26 cellular contexts compared by ENCODE assay signal in genomic region chr9:87099383-87099782, GRCh38.
A peak's percentile ranks its signal among the peaks of the same experiment; 100 is the strongest.
DNase-seq lines count a peak whose midpoint lies in the region; ATAC-seq and TF ChIP-seq lines count a peak whose summit lies in the region.
"Had no signal": no experiment of that assay in that cellular context is flagged by ENCODE, and none has a peak within 500 bp of the region (broad histone marks: within the 10 kb centered on the region; RNA-seq: fewer than 3 reads in every experiment).

No MANE protein-coding gene starts in this region.

- H3K36me3 Mint-ChIP-seq in MCF 10A (ENCODE audit: insufficient read depth, unreplicated experiment), result no peaks in the 10 kb centered on the region
- H3K36me3 Mint-ChIP-seq: CD14-positive monocyte; CD8-positive, alpha-beta memory T cell had no signal

- no peak overlapping the region for H2AK5ac ChIP-seq in neuronal stem cell (ENCODE audit: low read depth, low read length)

- H3K27ac Mint-ChIP-seq in MCF 10A (ENCODE audit: low read depth, unreplicated experiment), result no peak overlapping the region
- H3K27ac Mint-ChIP-seq: CD14-positive monocyte; CD8-positive, alpha-beta memory T cell had no signal

- no peak overlapping the region for H3K18ac ChIP-seq in neuronal stem cell (ENCODE audit: low read length)

- CTCF ChIA-PET in MCF 10A (lab: Yijun Ruan, JAX), result interaction anchor here (0.6 to 1.3 kb wide), 4 partner anchors 87 to 564 kb away, joined by 3 to 4 read pairs (median 3); no protein-coding TSS in a partner anchor

- no peaks in the 10 kb centered on the region for H3K9me3 ChIP-seq in breast epithelium
- H3K9me3 ChIP-seq in RWPE2 (ENCODE audit: severe bottlenecking), result no peaks in the 10 kb centered on the region
- no peaks in the 10 kb centered on the region for H3K9me3 ChIP-seq in gastrocnemius medialis
- H3K9me3 ChIP-seq in neuronal stem cell (replicated peaks in 1 of 2; ENCODE audit: control insufficient read depth in 2 of 2, insufficient read depth in 1 of 2, low read depth in 1 of 2, low read length in 2 of 2), result no peaks in the 10 kb centered on the region
- H3K9me3 ChIP-seq: BE2C, MG63 had no signal

- POLR2A ChIA-PET in MCF 10A (lab: Yijun Ruan, JAX), result interaction anchor here (0.7 to 1.7 kb wide), 6 partner anchors 8 to 290 kb away, joined by 3 to 10 read pairs (median 3); partner anchors contain the start of gene GAS1

- intact Hi-C loops in MCF 10A (cut with micrococcal nuclease) (no loop called here), breast epithelium (cut with DNase I; ENCODE audit: low total_unique reads) (no loop called here), gastrocnemius medialis (cut with DNase I; ENCODE audit: low total_unique reads) (no loop called here)

- no peaks in the 10 kb centered on the region for H3K79me1 ChIP-seq in neuronal stem cell (ENCODE audit: low read depth, low read length)

- TF ChIP-seq CTCF in MCF 10A (IDR thresholded peaks at IDR 0.05; ENCODE audit: unreplicated experiment), result no peak
- TF ChIP-seq CTCF in breast epithelium (IDR thresholded peaks at IDR 0.05), result no peak
- no peak for TF ChIP-seq CTCF in RWPE2 (IDR thresholded peaks at IDR 0.05; ENCODE audit: poor library complexity, severe bottlenecking)
- no peak for TF ChIP-seq CTCF in fibroblast of villous mesenchyme (IDR thresholded peaks at IDR 0.05; ENCODE audit: insufficient read depth, low read depth, low read length)
- TF ChIP-seq CTCF in gastrocnemius medialis (IDR thresholded peaks at IDR 0.05 in 4 of 5, conservative IDR thresholded peaks at IDR 0.05 in 1 of 5), result no peak

- H2BK12ac ChIP-seq in neuronal stem cell (ENCODE audit: low read length), result no peak overlapping the region

- WGBS in neuronal stem cell (ENCODE audit: extremely low coverage in 2 of 2, insufficient read length in 2 of 2, insufficient replicate concordance in 1 of 2), 2 donors, result no CpG with 5 or more reads among the region's 1 CpG

- no peaks in the 10 kb centered on the region for H3K27me3 Mint-ChIP-seq in MCF 10A (ENCODE audit: insufficient read depth, unreplicated experiment)

- no peaks in the 10 kb centered on the region for H3K36me3 ChIP-seq in breast epithelium
- H3K36me3 ChIP-seq in RWPE2 (ENCODE audit: low read depth), result no peaks in the 10 kb centered on the region
- no peaks in the 10 kb centered on the region for H3K36me3 ChIP-seq in gastrocnemius medialis
- no peaks in the 10 kb centered on the region for H3K36me3 ChIP-seq in neuronal stem cell (replicated peaks in 1 of 2; ENCODE audit: control insufficient read depth in 2 of 2, insufficient read depth in 2 of 2, low read length in 2 of 2)
- H3K36me3 ChIP-seq: BE2C, MG63 had no signal

- no peak overlapping the region for H2BK15ac ChIP-seq in neuronal stem cell (ENCODE audit: low read length)

- H3K4ac ChIP-seq in neuronal stem cell (ENCODE audit: low read length), result no peak overlapping the region

- in situ Hi-C loops in gastrocnemius medialis (cut with MboI; ENCODE audit: low sequenced_read_pairs in 4 of 4), result no loop called here

- H3K4me3 ChIP-seq in breast epithelium (no peak overlapping the region), RWPE2 (ENCODE audit: severe bottlenecking) (no peak overlapping the region), fibroblast of villous mesenchyme (ENCODE audit: low read depth, low read length) (no peak overlapping the region), gastrocnemius medialis (no peak overlapping the region), neuronal stem cell (ENCODE audit: low read length in 2 of 2) (no peak overlapping the region)
- H3K4me3 ChIP-seq: K562, MG63 had no signal

- H3K9me3 Mint-ChIP-seq in MCF 10A (ENCODE audit: unreplicated experiment), result no peaks in the 10 kb centered on the region

- no peak overlapping the region for H3K23ac ChIP-seq in neuronal stem cell (ENCODE audit: low read depth, low read length, poor library complexity)

- no peaks in the 10 kb centered on the region for H3K4me1 ChIP-seq in breast epithelium
- no peaks in the 10 kb centered on the region for H3K4me1 ChIP-seq in RWPE2 (ENCODE audit: insufficient read depth, poor library complexity, severe bottlenecking)
- peaks cover 3 to 4% of the 10 kb centered on the region in 2 donors for H3K4me1 ChIP-seq in gastrocnemius medialis
- peaks cover 0 to 3% of the 10 kb centered on the region in 2 donors for H3K4me1 ChIP-seq in neuronal stem cell (ENCODE audit: control insufficient read depth in 2 of 2, insufficient read depth in 1 of 2, low read depth in 1 of 2, low read length in 2 of 2)
- H3K4me1 ChIP-seq: BE2C had no signal

- no TSS peak for BruUV-seq in MCF 10A (replicated peaks; lab: Mats Ljungman, UMichigan)

- H3K27ac ChIP-seq in breast epithelium (no peak overlapping the region), RWPE2 (ENCODE audit: poor library complexity, severe bottlenecking) (no peak overlapping the region), gastrocnemius medialis (no peak overlapping the region), neuronal stem cell (replicated peaks; ENCODE audit: low read length) (no peak overlapping the region)
- H3K27ac ChIP-seq: 22Rv1 had no signal

- no peak overlapping the region for H3K4me2 ChIP-seq in neuronal stem cell (ENCODE audit: insufficient read depth, low read length, poor library complexity, severe bottlenecking)

- no peak overlapping the region for H3K14ac ChIP-seq in neuronal stem cell (ENCODE audit: low read length)

- DNase-seq in MCF 10A (ENCODE audit: unreplicated experiment) (peak; percentile 60), breast epithelium (ENCODE audit: low spot score in 2 of 2) (no peak), RWPE2 (ENCODE audit: low spot score) (no peak), fibroblast of villous mesenchyme (ENCODE audit: low read depth) (peak; percentile 69), gastrocnemius medialis (no peak), neuronal stem cell (ENCODE audit: low spot score) (no peak), NCI-H2107 (lab: John Stamatoyannopoulos, UW) (no peak)
- DNase-seq: BE2C; CD8-positive, alpha-beta memory T cell; DMS 273 treated with DMSO at 0.1 percent for 48 hours; DND-41; Kasumi-1; MG63; NCI-H1105 treated with DMSO at 0.1 percent for 48 hours; NCI-H146; NCI-H1930; NCI-H446 treated with DMSO at 0.1 percent for 48 hours; NCI-H526; NCI-H82; NK-92 treated with Interleukin-12 subunit alpha and Interleukin-12 subunit beta, amount 100 ng/mL, for 24 hours; PC-3; SHP77 had no signal

- peak; percentile 40; the same call in 1 of the 3 replicates for ATAC-seq in RWPE2 (ENCODE audit: low read depth)
- ATAC-seq in gastrocnemius medialis, result peak; percentile 64 to 70
- no peak for ATAC-seq in GM18519 (IDR thresholded peaks at IDR 0.05; ENCODE audit: low FRiP score, unreplicated experiment)
- ATAC-seq: K562, PC-3 had no signal

- no peak overlapping the region for H2AFZ ChIP-seq in neuronal stem cell (ENCODE audit: low read length)

- no peak overlapping the region for H2BK120ac ChIP-seq in neuronal stem cell (ENCODE audit: low read depth, low read length)

- H4K8ac ChIP-seq in neuronal stem cell (ENCODE audit: low read depth, low read length), result no peak overlapping the region

- peaks cover 12% of the 10 kb centered on the region for H3K4me1 Mint-ChIP-seq in MCF 10A (ENCODE audit: insufficient read depth, unreplicated experiment)
- H3K4me1 Mint-ChIP-seq: CD14-positive monocyte; CD8-positive, alpha-beta memory T cell had no signal

- no peak overlapping the region for H3K9ac ChIP-seq in neuronal stem cell (ENCODE audit: low read depth, low read length, poor library complexity)

- H4K91ac ChIP-seq in neuronal stem cell (ENCODE audit: low read depth, low read length, poor library complexity), result no peak overlapping the region

- no peak overlapping the region for H2BK5ac ChIP-seq in neuronal stem cell (ENCODE audit: low read length)

- no peaks in the 10 kb centered on the region for H3K27me3 ChIP-seq in breast epithelium
- no peaks in the 10 kb centered on the region for H3K27me3 ChIP-seq in RWPE2 (ENCODE audit: insufficient read depth, poor library complexity, severe bottlenecking)
- no peaks in the 10 kb centered on the region for H3K27me3 ChIP-seq in gastrocnemius medialis
- H3K27me3 ChIP-seq in neuronal stem cell (ENCODE audit: control insufficient read depth in 3 of 3, insufficient read depth in 3 of 3, low read depth in 1 of 3, low read length in 3 of 3), result no peaks in the 10 kb centered on the region
- H3K27me3 ChIP-seq: BE2C, MG63 had no signal

- no peak overlapping the region for H3K4me3 Mint-ChIP-seq in MCF 10A (ENCODE audit: unreplicated experiment)
- H3K4me3 Mint-ChIP-seq: CD14-positive monocyte; CD8-positive, alpha-beta memory T cell had no signal

- no peak for TF ChIP-seq POLR2A in breast epithelium (IDR thresholded peaks at IDR 0.05)
- TF ChIP-seq POLR2A in gastrocnemius medialis (IDR thresholded peaks at IDR 0.05), result no peak

Comparison
In these comparisons a context has a peak if more than half of its experiments do, and no peak if none do; other contexts are left out.
1. DNase-seq: peak in MCF 10A (single experiment) and fibroblast of villous mesenchyme (single experiment); none in breast epithelium (0 of 2), RWPE2 (single experiment), gastrocnemius medialis (0 of 2), neuronal stem cell (single experiment) and NCI-H2107 (single experiment).